ENCODE assay signal across 30 cellular contexts in genomic region chr7:136006208-136006607, GRCh38.
"Had no signal": no experiment of that assay in that cellular context is flagged by ENCODE, and none has a peak within 500 bp of the region (broad histone marks: within the 10 kb centered on the region; RNA-seq: fewer than 3 reads in every experiment).

No MANE protein-coding gene starts in this region.

- H3K4me2 ChIP-seq: hepatocyte had no signal

- H3K36me3 ChIP-seq: colonic mucosa, esophagus muscularis mucosa, esophagus squamous epithelium, gastrocnemius medialis, gastroesophageal sphincter, heart left ventricle, heart right ventricle had no signal

- FAIRE-seq: colon, endometrium, endothelial cell of umbilical vein, frontal cortex had no signal

- DNase-seq: colonic mucosa; cortex of kidney; dermis blood vessel endothelial cell; dorsolateral prefrontal cortex; effector CD4-positive, alpha-beta T cell; effector CD8-positive, alpha-beta T cell; effector memory CD4-positive, alpha-beta T cell; effector memory CD8-positive, alpha-beta T cell; endodermal cell; erythroblast; esophagus squamous epithelium; foreskin fibroblast; foreskin keratinocyte; foreskin melanocyte; gastrocnemius medialis; glutamatergic neuron; head of caudate nucleus; heart left ventricle; heart right ventricle had no signal

- H3K4me1 Mint-ChIP-seq: endodermal cell had no signal

- H3K4me3 ChIP-seq: colonic mucosa, coronary artery, dorsolateral prefrontal cortex, esophagus muscularis mucosa, esophagus squamous epithelium, gastrocnemius medialis, gastroesophageal sphincter, heart left ventricle, heart right ventricle, hepatocyte had no signal

- ATAC-seq: effector memory CD8-positive, alpha-beta T cell; esophagus mucosa; foreskin keratinocyte; gastrocnemius medialis; gastroesophageal sphincter; heart left ventricle; heart right ventricle had no signal

- H3K4me1 ChIP-seq: colonic mucosa, foreskin keratinocyte, gastroesophageal sphincter, heart left ventricle had no signal

- H3K79me2 ChIP-seq: hepatocyte had no signal

- H2AFZ ChIP-seq: hepatocyte had no signal

- H3K27ac ChIP-seq: colonic mucosa, coronary artery, dorsolateral prefrontal cortex, epithelial cell of prostate, esophagus muscularis mucosa, esophagus squamous epithelium, foreskin keratinocyte, gastrocnemius medialis, gastroesophageal sphincter, heart left ventricle, heart right ventricle, hepatocyte had no signal

- H3K27me3 Mint-ChIP-seq: effector memory CD8-positive, alpha-beta T cell had no signal

- H3K4me3 Mint-ChIP-seq: dendritic cell treated with granulocyte-macrophage colony-stimulating factor and Interleukin-4, amounts not matched to agents 40 ng/mL and 50 ng/mL, for 4 days; effector memory CD8-positive, alpha-beta T cell; endodermal cell had no signal

- H3K27ac Mint-ChIP-seq: dendritic cell treated with granulocyte-macrophage colony-stimulating factor and Interleukin-4, amounts not matched to agents 40 ng/mL and 50 ng/mL, for 4 days; effector memory CD8-positive, alpha-beta T cell; endodermal cell had no signal

- H3K27me3 ChIP-seq: colonic mucosa, dorsolateral prefrontal cortex, esophagus muscularis mucosa, esophagus squamous epithelium, foreskin keratinocyte, gastrocnemius medialis, gastroesophageal sphincter, heart left ventricle, heart right ventricle, hepatocyte had no signal

- H3K9me3 ChIP-seq: colonic mucosa, esophagus muscularis mucosa, esophagus squamous epithelium, gastrocnemius medialis, gastroesophageal sphincter, heart left ventricle, heart right ventricle had no signal

- H3K9me3 Mint-ChIP-seq: dendritic cell treated with granulocyte-macrophage colony-stimulating factor and Interleukin-4, amounts not matched to agents 40 ng/mL and 50 ng/mL, for 4 days; effector memory CD8-positive, alpha-beta T cell had no signal
